ENCODE assay signal across 8 cellular contexts in the genomic region with DNA sequence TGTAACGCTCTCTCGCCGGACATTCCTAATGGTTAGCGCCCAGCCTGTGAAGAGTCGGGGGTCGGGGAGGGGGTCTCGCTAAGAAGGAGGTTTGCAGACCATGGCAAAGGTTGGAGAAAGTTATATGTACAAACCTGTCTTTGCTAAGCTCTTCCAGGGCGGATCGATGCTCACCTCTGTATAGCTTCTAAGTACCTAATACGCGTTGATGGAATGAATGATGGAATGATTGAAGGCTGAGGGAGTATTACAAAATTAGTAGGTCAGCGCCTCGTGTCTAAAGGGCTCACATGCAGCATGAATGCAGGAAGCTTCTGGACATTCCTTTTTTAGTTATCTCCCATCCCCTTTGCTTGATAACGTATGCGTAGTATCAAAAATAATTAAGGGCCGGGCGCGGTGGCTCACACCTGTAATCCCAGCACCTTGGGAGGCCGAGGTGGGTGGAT. TPM values are rescaled to one million over a fixed set of nuclear protein-coding genes. Genes with fewer than 3 reads are reported as not detected.
DNase-seq lines count a peak whose midpoint lies in the region; ATAC-seq, FAIRE-seq and TF ChIP-seq lines count a peak whose summit lies in the region.

No MANE protein-coding gene starts in this region.

- peak overlapping the region; percentile 97 for H2AFZ ChIP-seq in keratinocyte (ENCODE audit: control insufficient read depth, low read length)

- H3K79me2 ChIP-seq in keratinocyte (ENCODE audit: control insufficient read depth, insufficient read depth, low read length): peaks cover 40% of the 10 kb centered on the region

- peak overlapping the region; percentile 91 for H3K4me2 ChIP-seq in keratinocyte (ENCODE audit: control insufficient read depth, extremely low read depth, insufficient read depth, low read depth, low read length)

- no peaks in the 10 kb centered on the region for H3K27me3 ChIP-seq in keratinocyte (ENCODE audit: control insufficient read depth, extremely low read depth, insufficient read depth, low read length)
- no peaks in the 10 kb centered on the region for H3K27me3 ChIP-seq in suprapubic skin

- DNase-seq in T-helper 2 cell treated with Interferon-gamma antibody and Interleukin-4, amounts not matched to agents 5 μg/mL and 100 μg/mL, for 36 hours (ENCODE audit: low spot score): no peak
- DNase-seq in T-helper 2 cell (no peak), keratinocyte (ENCODE audit: low read depth, low spot score) (no peak), suprapubic skin (ENCODE audit: low spot score in 2 of 2) (no peak), NCI-H1105 (lab: John Stamatoyannopoulos, UW) (no peak)
- no peak for DNase-seq in activated naive CD8-positive, alpha-beta T cell treated with anti-CD3 and anti-CD28 coated beads for 36 hours
- DNase-seq in stimulated activated CD4-positive, alpha-beta T cell treated with anti-CD3 and anti-CD28 coated beads, Interleukin-15, amount 100 ng/mL, for 24 hours: no peak

- H3K9me1 ChIP-seq in keratinocyte (ENCODE audit: control insufficient read depth, extremely low read depth, insufficient read depth, low read length): no peaks in the 10 kb centered on the region

- no peaks in the 10 kb centered on the region for H3K9me3 Mint-ChIP-seq in T-helper 2 cell treated with Interferon-gamma antibody and Interleukin-4, amounts not matched to agents 5 μg/mL and 100 μg/mL, for 36 hours
- peaks cover under 1% of the 10 kb centered on the region for H3K9me3 Mint-ChIP-seq in activated naive CD8-positive, alpha-beta T cell treated with anti-CD3 and anti-CD28 coated beads for 36 hours

- H3K27ac ChIP-seq in keratinocyte (ENCODE audit: control insufficient read depth, insufficient read depth, low read length) (peak overlapping the region; percentile 85), suprapubic skin (peak overlapping the region; percentile 94)

- H3K36me3 Mint-ChIP-seq in T-helper 2 cell treated with Interferon-gamma antibody and Interleukin-4, amounts not matched to agents 5 μg/mL and 100 μg/mL, for 36 hours (ENCODE audit: low read depth): peaks cover 3% of the 10 kb centered on the region
- H3K36me3 Mint-ChIP-seq in activated naive CD8-positive, alpha-beta T cell treated with anti-CD3 and anti-CD28 coated beads for 36 hours: peaks cover 6% of the 10 kb centered on the region

- H3K9me3 ChIP-seq in keratinocyte (ENCODE audit: control insufficient read depth, low read depth, low read length) (no peaks in the 10 kb centered on the region), suprapubic skin (no peaks in the 10 kb centered on the region)

- peaks cover 12% of the 10 kb centered on the region for H3K4me1 ChIP-seq in keratinocyte (ENCODE audit: control insufficient read depth, extremely low read depth, insufficient read depth, low read length)
- H3K4me1 ChIP-seq in suprapubic skin: peaks cover 20% of the 10 kb centered on the region

- TF ChIP-seq CTCF in keratinocyte (optimal IDR thresholded peaks at IDR 0.05 in 1 of 3, IDR thresholded peaks at IDR 0.05 in 1 of 3, conservative IDR thresholded peaks at IDR 0.05 in 1 of 3; ENCODE audit: extremely low read depth in 1 of 3, insufficient read depth in 2 of 3, low read length in 3 of 3) (no peak), suprapubic skin (IDR thresholded peaks at IDR 0.05) (no peak)

- H3K4me3 Mint-ChIP-seq in T-helper 2 cell treated with Interferon-gamma antibody and Interleukin-4, amounts not matched to agents 5 μg/mL and 100 μg/mL, for 36 hours: peak overlapping the region; percentile 88
- peak overlapping the region; percentile 80 for H3K4me3 Mint-ChIP-seq in activated naive CD8-positive, alpha-beta T cell treated with anti-CD3 and anti-CD28 coated beads for 36 hours

- peak overlapping the region; percentile 65 to 88 (median 76) for H3K4me3 ChIP-seq in keratinocyte (ENCODE audit: control insufficient read depth in 2 of 3, extremely low read depth in 1 of 3, insufficient read depth in 2 of 3, low read depth in 1 of 3, low read length in 3 of 3)
- H3K4me3 ChIP-seq in suprapubic skin: peak overlapping the region; percentile 62

- H3K4me1 Mint-ChIP-seq in T-helper 2 cell treated with Interferon-gamma antibody and Interleukin-4, amounts not matched to agents 5 μg/mL and 100 μg/mL, for 36 hours (ENCODE audit: low read depth): peaks cover 19% of the 10 kb centered on the region
- H3K4me1 Mint-ChIP-seq in activated naive CD8-positive, alpha-beta T cell treated with anti-CD3 and anti-CD28 coated beads for 36 hours: peaks cover 24% of the 10 kb centered on the region

- dilution Hi-C loops in keratinocyte (cut with MboI; ENCODE audit: extremely low pct_ligation_motif_present, low sequenced_read_pairs): no loop called here

- FAIRE-seq in keratinocyte (lab: Jason Lieb, UNC): no peak

- no peak for TF ChIP-seq EP300 in suprapubic skin (IDR thresholded peaks at IDR 0.05)

- TF ChIP-seq POLR2A in suprapubic skin (IDR thresholded peaks at IDR 0.05): no peak

- ATAC-seq in HG02938 (IDR thresholded peaks at IDR 0.05; ENCODE audit: unreplicated experiment): no peak

- peak overlapping the region; percentile 91 for H3K27ac Mint-ChIP-seq in T-helper 2 cell treated with Interferon-gamma antibody and Interleukin-4, amounts not matched to agents 5 μg/mL and 100 μg/mL, for 36 hours
- H3K27ac Mint-ChIP-seq in activated naive CD8-positive, alpha-beta T cell treated with anti-CD3 and anti-CD28 coated beads for 36 hours: peak overlapping the region; percentile 79

- H3K9ac ChIP-seq in keratinocyte (ENCODE audit: control insufficient read depth, extremely low read depth, insufficient read depth, low read length): peak overlapping the region; percentile 90

- H4K20me1 ChIP-seq in keratinocyte (ENCODE audit: control insufficient read depth, extremely low read depth, insufficient read depth, low read length): peaks cover 10% of the 10 kb centered on the region

- H3K36me3 ChIP-seq in keratinocyte (ENCODE audit: control insufficient read depth in 2 of 2, extremely low read depth in 1 of 2, insufficient read depth in 2 of 2, low read length in 2 of 2) (no peaks in the 10 kb centered on the region), suprapubic skin (no peaks in the 10 kb centered on the region)

- WGBS in suprapubic skin: 37% methylated on average over 19 of the region's 19 CpGs

- peaks cover 2% of the 10 kb centered on the region for H3K27me3 Mint-ChIP-seq in T-helper 2 cell treated with Interferon-gamma antibody and Interleukin-4, amounts not matched to agents 5 μg/mL and 100 μg/mL, for 36 hours (ENCODE audit: low read depth)
- H3K27me3 Mint-ChIP-seq in activated naive CD8-positive, alpha-beta T cell treated with anti-CD3 and anti-CD28 coated beads for 36 hours: no peaks in the 10 kb centered on the region

RNA-seq across cellular contexts. Expression of gene KPNA1, which starts 0.3 kb away (rescaled TPM):
- 10 to 100 TPM; 47.4 to 49.0 TPM for total RNA-seq in activated naive CD8-positive, alpha-beta T cell treated with anti-CD3 and anti-CD28 coated beads for 36 hours
- 59.4 to 66.7 TPM (median 61.4 TPM) in 3 replicates for polyA plus RNA-seq in keratinocyte
- polyA plus RNA-seq in keratinocyte (2011; ENCODE audit: low read depth): 75.1 TPM
- 44.0 and 104 TPM in 2 replicates for polyA plus RNA-seq in keratinocyte (2011; cell fraction: cytosol; rRNA removed)
- polyA plus RNA-seq in keratinocyte (2011; cell fraction: nucleus; rRNA removed): 81.2 and 84.6 TPM in 2 replicates
- polyA plus RNA-seq in keratinocyte (2012; ENCODE audit: low replicate concordance): 58.3 and 66.0 TPM in 2 replicates
- 77.6 to 91.5 TPM (median 80.5 TPM) in 3 replicates for polyA minus RNA-seq in keratinocyte
- 38.6 TPM for polyA minus RNA-seq in keratinocyte (2011; cell fraction: cytosol; rRNA and poly(A)+ RNA removed)
- 32.2 and 71.0 TPM in 2 replicates for polyA minus RNA-seq in keratinocyte (2011; cell fraction: nucleus; rRNA and poly(A)+ RNA removed)
- total RNA-seq in suprapubic skin: 10 to 100 TPM; 25.0 to 49.5 (median 37.0) TPM

RNA-seq across cellular contexts. Expression of gene PARP9, which starts 49.1 kb away (rescaled TPM):
- 10 to 100 TPM; 39.0 to 40.9 TPM for total RNA-seq in activated naive CD8-positive, alpha-beta T cell treated with anti-CD3 and anti-CD28 coated beads for 36 hours
- polyA plus RNA-seq in keratinocyte: 62.4 to 70.1 TPM (median 66.1 TPM) in 3 replicates
- polyA plus RNA-seq in keratinocyte (2011; ENCODE audit: low read depth): 2.7 TPM
- polyA plus RNA-seq in keratinocyte (2011; cell fraction: cytosol; rRNA removed): 28.5 and 52.4 TPM in 2 replicates
- 60.1 and 75.9 TPM in 2 replicates for polyA plus RNA-seq in keratinocyte (2011; cell fraction: nucleus; rRNA removed)
- polyA plus RNA-seq in keratinocyte (2012; ENCODE audit: low replicate concordance): 2.9 and 42.0 TPM in 2 replicates
- polyA minus RNA-seq in keratinocyte: 8.4 to 39.9 TPM (median 30.9 TPM) in 3 replicates
- polyA minus RNA-seq in keratinocyte (2011; cell fraction: cytosol; rRNA and poly(A)+ RNA removed): 14.0 TPM
- polyA minus RNA-seq in keratinocyte (2011; cell fraction: nucleus; rRNA and poly(A)+ RNA removed): 18.3 and 39.2 TPM in 2 replicates
- 10 to 100 TPM in 3 of 4 donors, 1 to 10 TPM in 1; 8.3 to 13.1 (median 11.2) TPM for total RNA-seq in suprapubic skin

RNA-seq across cellular contexts. Expression of gene DTX3L, which starts 49.1 kb away (rescaled TPM):
- 10 to 100 TPM; 52.8 to 54.9 TPM for total RNA-seq in activated naive CD8-positive, alpha-beta T cell treated with anti-CD3 and anti-CD28 coated beads for 36 hours
- 7.2 to 19.6 TPM (median 13.6 TPM) in 3 replicates for polyA plus RNA-seq in keratinocyte
- 4.5 TPM for polyA plus RNA-seq in keratinocyte (2011; ENCODE audit: low read depth)
- polyA plus RNA-seq in keratinocyte (2011; cell fraction: cytosol; rRNA removed): 9.1 and 14.4 TPM in 2 replicates
- 15.8 and 16.3 TPM in 2 replicates for polyA plus RNA-seq in keratinocyte (2011; cell fraction: nucleus; rRNA removed)
- 2.7 and 24.1 TPM in 2 replicates for polyA plus RNA-seq in keratinocyte (2012; ENCODE audit: low replicate concordance)
- polyA minus RNA-seq in keratinocyte: 8.6 to 20.1 TPM (median 18.8 TPM) in 3 replicates
- 12.5 TPM for polyA minus RNA-seq in keratinocyte (2011; cell fraction: cytosol; rRNA and poly(A)+ RNA removed)
- 10.4 and 21.8 TPM in 2 replicates for polyA minus RNA-seq in keratinocyte (2011; cell fraction: nucleus; rRNA and poly(A)+ RNA removed)
- total RNA-seq in suprapubic skin: 10 to 100 TPM in 3 of 4 donors, 1 to 10 TPM in 1; 7.6 to 15.3 (median 12.7) TPM
